Comparison of ENCODE assay signal across 1 cellular context in the genomic region with DNA sequence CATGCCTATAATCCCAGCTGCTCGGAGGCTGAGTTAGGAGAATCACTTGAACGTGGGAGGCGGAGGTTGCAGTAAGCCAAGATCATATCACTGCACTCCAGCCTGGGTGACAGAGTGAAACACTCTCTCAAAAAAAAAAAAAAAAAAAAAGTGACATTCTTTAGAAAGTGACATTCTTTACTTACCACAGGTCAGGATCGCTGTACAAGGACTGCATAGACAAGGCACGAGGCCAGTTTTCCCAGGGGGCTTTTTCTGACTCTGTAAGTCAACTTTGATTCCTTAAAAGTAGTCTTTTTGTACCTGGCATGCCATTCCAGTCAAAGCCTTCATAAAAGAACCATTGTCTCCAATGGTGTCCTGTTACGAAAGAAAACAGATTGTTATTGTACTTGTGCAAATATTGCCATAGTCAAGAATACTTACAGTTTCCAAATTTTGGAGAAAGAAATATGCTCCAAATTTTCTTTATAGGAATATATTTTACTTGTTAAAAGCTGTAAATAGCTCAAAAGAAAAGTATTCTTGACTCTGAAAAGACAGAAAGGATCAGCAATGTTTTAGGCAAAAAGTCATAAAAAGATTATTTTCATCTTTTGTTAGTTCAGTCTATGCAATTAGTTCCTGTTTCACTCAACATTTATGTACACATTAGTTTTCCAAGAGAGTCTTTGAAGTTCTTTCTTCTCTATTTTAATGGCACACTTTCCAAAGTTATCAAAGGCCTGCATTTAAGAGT.
A peak's percentile ranks its signal among the peaks of the same experiment; 100 is the strongest.
TF ChIP-seq lines count a peak whose summit lies in the region.

No MANE protein-coding gene starts in this region.

TF ChIP-seq in HepG2, 621 proteins besides CTCF, POLR2A, EP300 and RAD21 (continued from another document and continues in another):
- TF ChIP-seq, protein P1, sequence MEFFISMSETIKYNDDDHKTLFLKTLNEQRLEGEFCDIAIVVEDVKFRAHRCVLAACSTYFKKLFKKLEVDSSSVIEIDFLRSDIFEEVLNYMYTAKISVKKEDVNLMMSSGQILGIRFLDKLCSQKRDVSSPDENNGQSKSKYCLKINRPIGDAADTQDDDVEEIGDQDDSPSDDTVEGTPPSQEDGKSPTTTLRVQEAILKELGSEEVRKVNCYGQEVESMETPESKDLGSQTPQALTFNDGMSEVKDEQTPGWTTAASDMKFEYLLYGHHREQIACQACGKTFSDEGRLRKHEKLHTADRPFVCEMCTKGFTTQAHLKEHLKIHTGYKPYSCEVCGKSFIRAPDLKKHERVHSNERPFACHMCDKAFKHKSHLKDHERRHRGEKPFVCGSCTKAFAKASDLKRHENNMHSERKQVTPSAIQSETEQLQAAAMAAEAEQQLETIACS (CRISPR knock-in tag; IDR thresholded peaks at IDR 0.05) = no peak
- TF ChIP-seq ZNF460 (CRISPR knock-in tag; IDR thresholded peaks at IDR 0.05; ENCODE audit: borderline replicate concordance) = no peak
- TF ChIP-seq ZNF10 (CRISPR knock-in tag; IDR thresholded peaks at IDR 0.05; ENCODE audit: borderline replicate concordance, low read depth) = no peak
- TF ChIP-seq, protein P2, sequence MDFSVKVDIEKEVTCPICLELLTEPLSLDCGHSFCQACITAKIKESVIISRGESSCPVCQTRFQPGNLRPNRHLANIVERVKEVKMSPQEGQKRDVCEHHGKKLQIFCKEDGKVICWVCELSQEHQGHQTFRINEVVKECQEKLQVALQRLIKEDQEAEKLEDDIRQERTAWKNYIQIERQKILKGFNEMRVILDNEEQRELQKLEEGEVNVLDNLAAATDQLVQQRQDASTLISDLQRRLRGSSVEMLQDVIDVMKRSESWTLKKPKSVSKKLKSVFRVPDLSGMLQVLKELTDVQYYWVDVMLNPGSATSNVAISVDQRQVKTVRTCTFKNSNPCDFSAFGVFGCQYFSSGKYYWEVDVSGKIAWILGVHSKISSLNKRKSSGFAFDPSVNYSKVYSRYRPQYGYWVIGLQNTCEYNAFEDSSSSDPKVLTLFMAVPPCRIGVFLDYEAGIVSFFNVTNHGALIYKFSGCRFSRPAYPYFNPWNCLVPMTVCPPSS (IDR thresholded peaks at IDR 0.05) = no peak
- TF ChIP-seq PCBP1 (IDR thresholded peaks at IDR 0.05; ENCODE audit: borderline replicate concordance, low read depth, low read length) = no peak
- TF ChIP-seq MLXIP (CRISPR knock-in tag; IDR thresholded peaks at IDR 0.05; ENCODE audit: borderline replicate concordance) = no peak
- TF ChIP-seq ZHX1 (CRISPR knock-in tag; IDR thresholded peaks at IDR 0.05; ENCODE audit: low read depth) = no peak
- TF ChIP-seq SYNCRIP (IDR thresholded peaks at IDR 0.05; ENCODE audit: insufficient read depth, low read depth, low read length) = no peak
- TF ChIP-seq ZNF446 (CRISPR knock-in tag; IDR thresholded peaks at IDR 0.05) = no peak
- TF ChIP-seq SNAPC4 (CRISPR knock-in tag; IDR thresholded peaks at IDR 0.05) = no peak
- no peak for TF ChIP-seq ZNF816 (CRISPR knock-in tag; IDR thresholded peaks at IDR 0.05; ENCODE audit: borderline replicate concordance)
- TF ChIP-seq ZNF761 (CRISPR knock-in tag; conservative IDR thresholded peaks at IDR 0.05) = no peak
- no peak for TF ChIP-seq ZNF326 (CRISPR knock-in tag; IDR thresholded peaks at IDR 0.05; ENCODE audit: borderline replicate concordance)
- no peak for TF ChIP-seq ZXDC (CRISPR knock-in tag; IDR thresholded peaks at IDR 0.05)
- TF ChIP-seq SRSF4 (IDR thresholded peaks at IDR 0.05; ENCODE audit: low read depth, low read length, poor library complexity, severe bottlenecking) = no peak
- no peak for TF ChIP-seq SNAPC2 (CRISPR knock-in tag; IDR thresholded peaks at IDR 0.05)
- peak; percentile 92 for TF ChIP-seq NFIC (IDR thresholded peaks at IDR 0.05; ENCODE audit: low read length)
- no peak for TF ChIP-seq ZNF451 (CRISPR knock-in tag; IDR thresholded peaks at IDR 0.05)
- TF ChIP-seq RBM22 (optimal IDR thresholded peaks at IDR 0.05; ENCODE audit: low read length) = no peak
- peak; percentile 76 for TF ChIP-seq FOXA3 (CRISPR knock-in tag; IDR thresholded peaks at IDR 0.05)
- no peak for TF ChIP-seq TEAD2 (CRISPR knock-in tag; IDR thresholded peaks at IDR 0.05)
- TF ChIP-seq, protein P3, sequence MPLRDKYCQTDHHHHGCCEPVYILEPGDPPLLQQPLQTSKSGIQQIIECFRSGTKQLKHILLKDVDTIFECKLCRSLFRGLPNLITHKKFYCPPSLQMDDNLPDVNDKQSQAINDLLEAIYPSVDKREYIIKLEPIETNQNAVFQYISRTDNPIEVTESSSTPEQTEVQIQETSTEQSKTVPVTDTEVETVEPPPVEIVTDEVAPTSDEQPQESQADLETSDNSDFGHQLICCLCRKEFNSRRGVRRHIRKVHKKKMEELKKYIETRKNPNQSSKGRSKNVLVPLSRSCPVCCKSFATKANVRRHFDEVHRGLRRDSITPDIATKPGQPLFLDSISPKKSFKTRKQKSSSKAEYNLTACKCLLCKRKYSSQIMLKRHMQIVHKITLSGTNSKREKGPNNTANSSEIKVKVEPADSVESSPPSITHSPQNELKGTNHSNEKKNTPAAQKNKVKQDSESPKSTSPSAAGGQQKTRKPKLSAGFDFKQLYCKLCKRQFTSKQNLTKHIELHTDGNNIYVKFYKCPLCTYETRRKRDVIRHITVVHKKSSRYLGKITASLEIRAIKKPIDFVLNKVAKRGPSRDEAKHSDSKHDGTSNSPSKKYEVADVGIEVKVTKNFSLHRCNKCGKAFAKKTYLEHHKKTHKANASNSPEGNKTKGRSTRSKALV (CRISPR knock-in tag; IDR thresholded peaks at IDR 0.05) = no peak
- no peak for TF ChIP-seq ZNF788 (CRISPR knock-in tag; IDR thresholded peaks at IDR 0.05; ENCODE audit: borderline replicate concordance)
- TF ChIP-seq ZNF484 (CRISPR knock-in tag; IDR thresholded peaks at IDR 0.05; ENCODE audit: borderline replicate concordance, low read depth) = no peak
- TF ChIP-seq ZNF263 (CRISPR knock-in tag; IDR thresholded peaks at IDR 0.05) = no peak
- no peak for TF ChIP-seq ZNF180 (CRISPR knock-in tag; IDR thresholded peaks at IDR 0.05; ENCODE audit: borderline replicate concordance, low read depth)
- no peak for TF ChIP-seq HINFP (CRISPR knock-in tag; IDR thresholded peaks at IDR 0.05; ENCODE audit: low read depth)
- TF ChIP-seq ZNF839 (CRISPR knock-in tag; IDR thresholded peaks at IDR 0.05; ENCODE audit: borderline replicate concordance) = no peak
- no peak for TF ChIP-seq SP4 (CRISPR knock-in tag; IDR thresholded peaks at IDR 0.05)
